In genomic region chr11:64245797-64246623, GRCh38 we compare ENCODE assay signal across 1 cellular context.
A peak's percentile ranks its signal among the peaks of the same experiment; 100 is the strongest.
TF ChIP-seq lines count a peak whose summit lies in the region.

No MANE protein-coding gene starts in this region.

TF ChIP-seq in K562, 482 proteins besides CTCF, POLR2A, EP300 and RAD21 (continued from another document):
- TF ChIP-seq ZC3H4 (CRISPR knock-in tag; IDR thresholded peaks at IDR 0.05; ENCODE audit: borderline replicate concordance) (0 out of 2 replicates have a peak, but pooled peaks have one; percentile 8), ETS2 (tag; IDR thresholded peaks at IDR 0.05; ENCODE audit: borderline replicate concordance, poor library complexity, severe bottlenecking) (no peak), ATF2 (CRISPR knock-in tag; IDR thresholded peaks at IDR 0.05) (no peak), MBD2 (IDR thresholded peaks at IDR 0.05; ENCODE audit: borderline replicate concordance, low read depth) (no peak), MYC (IDR thresholded peaks at IDR 0.05; ENCODE audit: low read depth, low read length) (peak; percentile 17; the same call in 1 of the 2 replicates), MYC (CRISPR knock-in tag; IDR thresholded peaks at IDR 0.05; ENCODE audit: borderline replicate concordance, low read depth) (peak; percentile 18; the same call in 1 of the 2 replicates), MTA2 (IDR thresholded peaks at IDR 0.05; ENCODE audit: low read depth) (no peak), ZFP1 (CRISPR knock-in tag; IDR thresholded peaks at IDR 0.05) (no peak), SAP30 (IDR thresholded peaks at IDR 0.05; ENCODE audit: borderline replicate concordance, insufficient read depth, low read depth, low read length, poor library complexity, severe bottlenecking) (peak; percentile 59), ZNF384 (IDR thresholded peaks at IDR 0.05; ENCODE audit: low read depth, low read length) (no peak), SMAD1 (IDR thresholded peaks at IDR 0.05; ENCODE audit: low read depth, low read length, partially characterized antibody) (no peak), TFAM (CRISPR knock-in tag; conservative IDR thresholded peaks at IDR 0.05) (no peak), ELK1 (CRISPR knock-in tag; IDR thresholded peaks at IDR 0.05) (no peak), ZBTB1 (CRISPR knock-in tag; IDR thresholded peaks at IDR 0.05; ENCODE audit: borderline replicate concordance, low read depth) (no peak), SP2 (IDR thresholded peaks at IDR 0.05; ENCODE audit: extremely low read depth, low read depth, low read length, poor library complexity, severe bottlenecking) (no peak), DPF2 (IDR thresholded peaks at IDR 0.05) (peak; percentile 73), CREBBP (IDR thresholded peaks at IDR 0.05; ENCODE audit: low read depth, low read length) (no peak), NCOA2 (IDR thresholded peaks at IDR 0.05; ENCODE audit: partially characterized antibody in 2 of 2) (no peak), CTBP1 (IDR thresholded peaks at IDR 0.05; ENCODE audit: borderline replicate concordance) (peak; percentile 21; the same call in 1 of the 2 replicates), SMAD2 (IDR thresholded peaks at IDR 0.05; ENCODE audit: low read depth, low read length) (no peak), ZNF354B (CRISPR knock-in tag; IDR thresholded peaks at IDR 0.05) (no peak), VEZF1 (CRISPR knock-in tag; IDR thresholded peaks at IDR 0.05) (peak; percentile 38; the same call in 1 of the 2 replicates), ZBED1 (IDR thresholded peaks at IDR 0.05) (peak; percentile 50; the same call in 1 of the 2 replicates), POLR2AphosphoS2 (IDR thresholded peaks at IDR 0.05; ENCODE audit: low read length) (no peak)
